ENCODE assay signal across 9 cellular contexts in genomic region chr16:13873835-13874438, GRCh38. TPM values are rescaled to one million over a fixed set of nuclear protein-coding genes. Genes with fewer than 3 reads are reported as not detected.
A peak's percentile ranks its signal among the peaks of the same experiment; 100 is the strongest.
DNase-seq lines count a peak whose midpoint lies in the region; ATAC-seq and TF ChIP-seq lines count a peak whose summit lies in the region.
"Had no signal": no experiment of that assay in that cellular context is flagged by ENCODE, and none has a peak within 500 bp of the region (broad histone marks: within the 10 kb centered on the region; RNA-seq: fewer than 3 reads in every experiment).

No MANE protein-coding gene starts in this region.

- CTCF ChIA-PET in CD4-positive, alpha-beta T cell (lab: Charles Lee) = no interaction called here

- H3K9me3 Mint-ChIP-seq in nephron = peaks cover 4% of the 10 kb centered on the region
- H3K9me3 Mint-ChIP-seq in CD4-positive, alpha-beta T cell = no peaks in the 10 kb centered on the region

- H3K27me3 ChIP-seq in GM06990 (replicated peaks; ENCODE audit: control insufficient read depth, insufficient read depth, low read length) = no peaks in the 10 kb centered on the region; the same call in 1 of the 2 replicates
- no peaks in the 10 kb centered on the region for H3K27me3 ChIP-seq in body of pancreas
- H3K27me3 ChIP-seq in CD4-positive, alpha-beta T cell (ENCODE audit: control insufficient read depth, insufficient read depth, low read length) = peaks cover 13% of the 10 kb centered on the region
- H3K27me3 ChIP-seq: ovary had no signal

- H3K36me3 Mint-ChIP-seq in nephron (ENCODE audit: low read depth) = no peaks in the 10 kb centered on the region
- no peaks in the 10 kb centered on the region for H3K36me3 Mint-ChIP-seq in CD4-positive, alpha-beta T cell (ENCODE audit: low read depth)

- DNase-seq in GM06990 (ENCODE audit: extremely low read depth, insufficient read length) = no peak
- DNase-seq in NCI-H1092 (lab: John Stamatoyannopoulos, UW) = peak; percentile 14
- DNase-seq in body of pancreas = no peak
- DNase-seq in CD4-positive, alpha-beta T cell = no peak
- DNase-seq: ovary had no signal

- no peaks in the 10 kb centered on the region for H3K9me3 ChIP-seq in body of pancreas
- no peaks in the 10 kb centered on the region for H3K9me3 ChIP-seq in CD4-positive, alpha-beta T cell (ENCODE audit: control insufficient read depth, low read length)
- H3K9me3 ChIP-seq: ovary had no signal

- ATAC-seq in body of pancreas (no peak), HG03196 (IDR thresholded peaks at IDR 0.05; ENCODE audit: unreplicated experiment) (no peak), HG03135 (IDR thresholded peaks at IDR 0.05; ENCODE audit: unreplicated experiment) (no peak), GM18520 (IDR thresholded peaks at IDR 0.05; ENCODE audit: unreplicated experiment) (no peak)
- no peak for ATAC-seq in CD4-positive, alpha-beta T cell (ENCODE audit: poor library complexity)

- TF ChIP-seq CTCF in GM06990 (IDR thresholded peaks at IDR 0.05; ENCODE audit: insufficient read depth, low read length, poor library complexity, severe bottlenecking) (peak; percentile 38), body of pancreas (IDR thresholded peaks at IDR 0.05) (peak in 6 of 7 experiments; percentile 7 to 33 (median 23)), nephron (IDR thresholded peaks at IDR 0.05; ENCODE audit: unreplicated experiment in 3 of 3) (peak; percentile 40 to 66 (median 44))
- no peak for TF ChIP-seq CTCF in CD4-positive, alpha-beta T cell (IDR thresholded peaks at IDR 0.05)

- H3K4me3 Mint-ChIP-seq in nephron = no peak overlapping the region
- H3K4me3 Mint-ChIP-seq in CD4-positive, alpha-beta T cell = no peak overlapping the region

- intact Hi-C loops in body of pancreas (cut with DNase I) = no loop called here
- intact Hi-C loops in CD4-positive, alpha-beta T cell (cut with DNase I, micrococcal nuclease) = no loop called here

- peaks cover 25% of the 10 kb centered on the region for H3K27me3 Mint-ChIP-seq in nephron (ENCODE audit: low read depth)
- peaks cover 30% of the 10 kb centered on the region for H3K27me3 Mint-ChIP-seq in CD4-positive, alpha-beta T cell

- H3K4me3 ChIP-seq in GM06990 (replicated peaks; ENCODE audit: low read depth, low read length) (no peak overlapping the region), body of pancreas (no peak overlapping the region)
- H3K4me3 ChIP-seq: ovary had no signal

- H3K4me1 Mint-ChIP-seq in nephron = no peaks in the 10 kb centered on the region
- no peaks in the 10 kb centered on the region for H3K4me1 Mint-ChIP-seq in CD4-positive, alpha-beta T cell (ENCODE audit: low read depth)

- H3K36me3 ChIP-seq in GM06990 (ENCODE audit: control insufficient read depth, insufficient read depth, low read length) = no peaks in the 10 kb centered on the region
- H3K36me3 ChIP-seq in body of pancreas (replicated peaks in 1 of 2; ENCODE audit: insufficient read depth in 1 of 2, low read depth in 2 of 2) = no peaks in the 10 kb centered on the region
- H3K36me3 ChIP-seq: ovary had no signal

- H3K27ac ChIP-seq in body of pancreas = no peak overlapping the region
- no peak overlapping the region for H3K27ac ChIP-seq in CD4-positive, alpha-beta T cell (ENCODE audit: low read depth, low read length)
- H3K27ac ChIP-seq: ovary had no signal

- 24 to 28% methylated on average over 5 of the region's 5 CpGs for WGBS in body of pancreas, 2 donors

- TF ChIP-seq POLR2A in body of pancreas (IDR thresholded peaks at IDR 0.05) = no peak

- POLR2A ChIA-PET in CD4-positive, alpha-beta T cell (lab: Charles Lee) = no interaction called here

- H3K4me1 ChIP-seq in body of pancreas = no peaks in the 10 kb centered on the region

- no peak overlapping the region for H3K27ac Mint-ChIP-seq in nephron
- H3K27ac Mint-ChIP-seq in CD4-positive, alpha-beta T cell = no peak overlapping the region

RNA-seq across cellular contexts. Expression of gene ERCC4, which starts 46.0 kb away (rescaled TPM):
- 1 to 10 TPM; 9.2 to 9.9 TPM for total RNA-seq in body of pancreas
- 10 to 100 TPM in 1 of 2 experiments, 1 to 10 TPM in 1; 8.5 to 10.1 TPM for total RNA-seq in CD4-positive, alpha-beta T cell
